8 cellular contexts compared by ENCODE assay signal in genomic region chr1:39026947-39027507, GRCh38. TPM values are rescaled to one million over a fixed set of nuclear protein-coding genes. Genes with fewer than 3 reads are reported as not detected.
A peak's percentile ranks its signal among the peaks of the same experiment; 100 is the strongest.
DNase-seq lines count a peak whose midpoint lies in the region; ATAC-seq and TF ChIP-seq lines count a peak whose summit lies in the region.

No MANE protein-coding gene starts in this region.

- H3K36me3 ChIP-seq in RWPE2 (ENCODE audit: low read depth) (peaks cover 48% of the 10 kb centered on the region), fibroblast of lung (ENCODE audit: control insufficient read depth, insufficient read depth, low read length) (no peaks in the 10 kb centered on the region), prostate gland (no peaks in the 10 kb centered on the region)

- no peaks in the 10 kb centered on the region for H3K27me3 ChIP-seq in RWPE2 (ENCODE audit: insufficient read depth, poor library complexity, severe bottlenecking)
- no peaks in the 10 kb centered on the region for H3K27me3 ChIP-seq in fibroblast of lung (ENCODE audit: control insufficient read depth, insufficient read depth, low read length)
- no peaks in the 10 kb centered on the region for H3K27me3 ChIP-seq in prostate gland (replicated peaks; ENCODE audit: insufficient read depth)

- 28% methylated on average over 26 of the region's 26 CpGs for WGBS in prostate gland

- H3K27ac ChIP-seq in RWPE2 (ENCODE audit: poor library complexity, severe bottlenecking), result peak overlapping the region; percentile 71
- peak overlapping the region; percentile 99 for H3K27ac ChIP-seq in fibroblast of lung (ENCODE audit: insufficient read depth, low read length)
- H3K27ac ChIP-seq in prostate gland, result peak overlapping the region; percentile 89 to 94

- TF ChIP-seq POLR2A in prostate gland (IDR thresholded peaks at IDR 0.05), result no peak

- peak overlapping the region; percentile 94 for H2AFZ ChIP-seq in fibroblast of lung (ENCODE audit: low read length)

- ATAC-seq in RWPE2 (ENCODE audit: low read depth) (peak; percentile 12; the same call in 2 of the 3 replicates), HG02678 (IDR thresholded peaks at IDR 0.05; ENCODE audit: unreplicated experiment) (no peak)

- no peaks in the 10 kb centered on the region for H4K20me1 ChIP-seq in fibroblast of lung (ENCODE audit: control insufficient read depth, extremely low read depth, insufficient read depth, low read length)

- TF ChIP-seq CTCF in RWPE2 (IDR thresholded peaks at IDR 0.05; ENCODE audit: poor library complexity, severe bottlenecking) (no peak), fibroblast of lung (conservative IDR thresholded peaks at IDR 0.05 in 1 of 2, IDR thresholded peaks at IDR 0.05 in 1 of 2; ENCODE audit: low read depth in 1 of 2, low read length in 2 of 2) (no peak), prostate gland (IDR thresholded peaks at IDR 0.05) (no peak)

- DNase-seq in RWPE2 (ENCODE audit: low spot score) (no peak), fibroblast of lung (ENCODE audit: low read depth in 2 of 2) (no peak), prostate gland (ENCODE audit: low spot score) (no peak), NAMALWA (ENCODE audit: low spot score) (no peak), AML-193 (lab: John Stamatoyannopoulos, UW) (no peak)
- DNase-seq in stimulated activated CD4-positive, alpha-beta T cell treated with anti-CD3 and anti-CD28 coated beads, Interleukin-15, amount 100 ng/mL, for 24 hours, result no peak

- H3K9me3 ChIP-seq in RWPE2 (ENCODE audit: severe bottlenecking), result no peaks in the 10 kb centered on the region
- no peaks in the 10 kb centered on the region for H3K9me3 ChIP-seq in fibroblast of lung (ENCODE audit: control insufficient read depth, insufficient read depth, low read depth, low read length)
- H3K9me3 ChIP-seq in prostate gland, result no peaks in the 10 kb centered on the region

- H3K4me2 ChIP-seq in fibroblast of lung (ENCODE audit: extremely low read depth, insufficient read depth, low read length), result peak overlapping the region; percentile 93

- H3K79me2 ChIP-seq in fibroblast of lung (ENCODE audit: control insufficient read depth, insufficient read depth, low read length), result peaks cover 22% of the 10 kb centered on the region

- H3K4me3 ChIP-seq in GM08714 (ENCODE audit: low read length), result peak overlapping the region; percentile 79
- H3K4me3 ChIP-seq in RWPE2 (ENCODE audit: severe bottlenecking), result peak overlapping the region; percentile 82
- H3K4me3 ChIP-seq in fibroblast of lung (replicated peaks in 1 of 4; ENCODE audit: control extremely low read depth in 1 of 4, insufficient read depth in 1 of 4, low read depth in 3 of 4, low read length in 4 of 4), result peak overlapping the region; percentile 83 to 96 (median 90)
- peak overlapping the region; percentile 53 to 68 for H3K4me3 ChIP-seq in prostate gland

- H3K9ac ChIP-seq in fibroblast of lung (ENCODE audit: insufficient read depth, low read length), result peak overlapping the region; percentile 97

- intact Hi-C loops in prostate gland (cut with DNase I), result loop anchor here (5.0 kb wide), 1 partner anchor 65 kb away; no protein-coding TSS in a partner anchor

- H3K4me1 ChIP-seq in RWPE2 (ENCODE audit: insufficient read depth, poor library complexity, severe bottlenecking) (no peaks in the 10 kb centered on the region), fibroblast of lung (ENCODE audit: control insufficient read depth, extremely low read depth, insufficient read depth, low read length) (peaks cover 2% of the 10 kb centered on the region), prostate gland (replicated peaks) (no peaks in the 10 kb centered on the region)

RNA-seq across cellular contexts. Expression of gene NDUFS5, which starts 0.9 kb away (rescaled TPM):
- 452 and 501 TPM in 2 replicates for total RNA-seq in fibroblast of lung
- 572 and 783 TPM in 2 replicates for polyA plus RNA-seq in fibroblast of lung
- polyA plus RNA-seq in fibroblast of lung (2012), result 665 and 798 TPM in 2 replicates
- polyA minus RNA-seq in fibroblast of lung (ENCODE audit: low replicate concordance), result 45.4 and 56.7 TPM in 2 replicates
- 100 to 1,000 TPM; 310 to 473 TPM for total RNA-seq in prostate gland

RNA-seq across cellular contexts. Expression of gene AKIRIN1, which starts 36.0 kb away (rescaled TPM):
- 37.0 and 41.0 TPM in 2 replicates for total RNA-seq in fibroblast of lung
- 53.4 and 66.7 TPM in 2 replicates for polyA plus RNA-seq in fibroblast of lung
- 33.7 and 35.3 TPM in 2 replicates for polyA plus RNA-seq in fibroblast of lung (2012)
- 4.4 and 7.3 TPM in 2 replicates for polyA minus RNA-seq in fibroblast of lung (ENCODE audit: low replicate concordance)
- total RNA-seq in prostate gland, result 100 to 1,000 TPM in 1 of 2 donors, 10 to 100 TPM in 1; 55.7 to 108 TPM
